8 cellular contexts compared by ENCODE assay signal in the genomic region with DNA sequence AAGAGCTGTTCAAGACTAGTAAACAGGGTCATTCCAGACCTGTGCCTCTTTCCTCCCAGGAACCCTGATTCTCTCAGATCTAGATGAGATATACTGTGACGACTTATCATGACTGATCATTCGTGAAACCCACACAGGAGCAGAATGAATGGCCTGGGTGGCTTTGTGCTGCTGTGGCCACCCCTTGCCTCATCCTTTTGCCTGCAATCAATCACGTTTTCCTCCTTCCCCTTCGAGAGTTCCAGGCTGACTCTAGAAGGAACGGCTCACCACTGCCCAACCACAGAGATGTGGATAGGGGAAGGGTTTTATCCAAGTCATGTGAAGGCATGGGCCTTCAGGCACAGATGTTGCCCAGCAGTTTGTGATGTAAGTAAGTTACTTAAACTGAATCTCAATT. TPM values are rescaled to one million over a fixed set of nuclear protein-coding genes. Genes with fewer than 3 reads are reported as not detected.
DNase-seq lines count a peak whose midpoint lies in the region; ATAC-seq and TF ChIP-seq lines count a peak whose summit lies in the region.

No MANE protein-coding gene starts in this region.

- H3K9me3 ChIP-seq in T-helper 17 cell (ENCODE audit: control insufficient read depth, low read length, poor library complexity, severe bottlenecking), result no peaks in the 10 kb centered on the region

- DNase-seq in GM06990 (ENCODE audit: extremely low read depth, insufficient read length), result peak; percentile 61
- DNase-seq in HFFc6, result peak; percentile 32
- DNase-seq in T-helper 17 cell, result no peak
- DNase-seq in glutamatergic neuron, result no peak
- DNase-seq in stimulated activated CD8-positive, alpha-beta memory T cell treated with anti-CD3 and anti-CD28 coated beads, Interleukin-4, amount 100 ng/mL, for 48 hours, result peak; percentile 78
- no peak for DNase-seq in A172 (ENCODE audit: low spot score)
- DNase-seq in Calu3, result no peak

- peaks cover 19% of the 10 kb centered on the region for H3K36me3 ChIP-seq in GM06990 (ENCODE audit: control insufficient read depth, insufficient read depth, low read length)

- peak overlapping the region; percentile 36 for H3K4me3 Mint-ChIP-seq in HFFc6
- peak overlapping the region; percentile 85 for H3K4me3 Mint-ChIP-seq in T-helper 17 cell
- H3K4me3 Mint-ChIP-seq in glutamatergic neuron (ENCODE audit: unreplicated experiment), result peak overlapping the region; percentile 14
- H3K4me3 Mint-ChIP-seq in Calu3 (ENCODE audit: low read depth, unreplicated experiment), result no peak overlapping the region

- peaks cover 4% of the 10 kb centered on the region for H3K27me3 Mint-ChIP-seq in HFFc6 (ENCODE audit: insufficient read depth)
- no peaks in the 10 kb centered on the region for H3K27me3 Mint-ChIP-seq in T-helper 17 cell
- H3K27me3 Mint-ChIP-seq in glutamatergic neuron (ENCODE audit: unreplicated experiment), result peaks cover 3% of the 10 kb centered on the region
- no peaks in the 10 kb centered on the region for H3K27me3 Mint-ChIP-seq in Calu3 (ENCODE audit: unreplicated experiment)

- ATAC-seq in T-helper 17 cell (no peak), HG03135 (IDR thresholded peaks at IDR 0.05; ENCODE audit: unreplicated experiment) (no peak)

- peak overlapping the region; percentile 18 for H3K4me3 ChIP-seq in GM06990 (replicated peaks; ENCODE audit: low read depth, low read length)

- peaks cover 84% of the 10 kb centered on the region for H3K4me1 Mint-ChIP-seq in HFFc6 (ENCODE audit: low read depth)
- H3K4me1 Mint-ChIP-seq in T-helper 17 cell, result peaks cover 86% of the 10 kb centered on the region
- H3K4me1 Mint-ChIP-seq in glutamatergic neuron (ENCODE audit: low read depth, unreplicated experiment), result peaks cover 35% of the 10 kb centered on the region
- no peaks in the 10 kb centered on the region for H3K4me1 Mint-ChIP-seq in Calu3 (ENCODE audit: low read depth, unreplicated experiment)

- H3K36me3 Mint-ChIP-seq in HFFc6 (ENCODE audit: low read depth) (peaks cover 39% of the 10 kb centered on the region), T-helper 17 cell (ENCODE audit: low read depth) (peaks cover 5% of the 10 kb centered on the region), glutamatergic neuron (ENCODE audit: unreplicated experiment) (no peaks in the 10 kb centered on the region), Calu3 (ENCODE audit: insufficient read depth, unreplicated experiment) (no peaks in the 10 kb centered on the region)

- H3K9me3 Mint-ChIP-seq in HFFc6 (no peaks in the 10 kb centered on the region), glutamatergic neuron (ENCODE audit: unreplicated experiment) (peaks cover 4% of the 10 kb centered on the region), Calu3 (ENCODE audit: low read depth, unreplicated experiment) (no peaks in the 10 kb centered on the region)

- H3K27ac Mint-ChIP-seq in HFFc6 (peak overlapping the region; percentile 88), T-helper 17 cell (peak overlapping the region; percentile 98), glutamatergic neuron (ENCODE audit: unreplicated experiment) (peak overlapping the region; percentile 28), Calu3 (ENCODE audit: unreplicated experiment) (no peak overlapping the region)

- intact Hi-C loops in Calu3 (cut with micrococcal nuclease; ENCODE audit: unreplicated experiment), result no loop called here

- no peaks in the 10 kb centered on the region for H3K27me3 ChIP-seq in GM06990 (replicated peaks; ENCODE audit: control insufficient read depth, insufficient read depth, low read length)

- no TSS peak for BruUV-seq in Calu3 (replicated peaks; lab: Mats Ljungman, UMichigan)

- CTCF ChIA-PET in Calu3 (lab: Charles Lee), result interaction anchor here (1.4 kb wide), 1 partner anchor 26 kb away, joined by 5 read pairs; no protein-coding TSS in a partner anchor

- TF ChIP-seq CTCF in GM06990 (IDR thresholded peaks at IDR 0.05; ENCODE audit: insufficient read depth, low read length, poor library complexity, severe bottlenecking) (no peak), HFFc6 (IDR thresholded peaks at IDR 0.05) (no peak), glutamatergic neuron (IDR thresholded peaks at IDR 0.05; ENCODE audit: partially characterized antibody, unreplicated experiment) (no peak), Calu3 (IDR thresholded peaks at IDR 0.05; ENCODE audit: unreplicated experiment) (no peak)

RNA-seq across cellular contexts. Expression of a gene that starts 5.8 kb away (rescaled TPM):
- 100 to 1,000 TPM; 507 to 578 (median 546) TPM for total RNA-seq in HFFc6 (2021; fragmentation: NEBNext Ultra II Directional; extraction: Animal tissue kit (Norgen Biotek cat#: 25700))
- total RNA-seq in T-helper 17 cell (100 to 1,000 TPM; 258 to 307 TPM), glutamatergic neuron (ENCODE audit: unreplicated experiment) (143 TPM), Calu3 (2022) (12.5 and 16.4 TPM in 2 replicates)
- 424 and 507 TPM in 2 replicates for total RNA-seq in A172 (2014; rRNA removed; shearing (Covaris generic))

Comparison
In these comparisons a context has a peak if more than half of its experiments do, and no peak if none do; other contexts are left out.
1. DNase-seq: peak in GM06990 (single experiment), HFFc6 (single experiment) and stimulated activated CD8-positive, alpha-beta memory T cell treated with anti-CD3 and anti-CD28 coated beads, Interleukin-4, amount 100 ng/mL, for 48 hours (single experiment); none in T-helper 17 cell (0 of 3), glutamatergic neuron (single experiment), A172 (single experiment) and Calu3 (single experiment).